In genomic region chr7:143882611-143883078, GRCh38 we compare ENCODE assay signal across 10 cellular contexts. TPM values are rescaled to one million over a fixed set of nuclear protein-coding genes. Genes with fewer than 3 reads are reported as not detected.
DNase-seq lines count a peak whose midpoint lies in the region; ATAC-seq, FAIRE-seq and TF ChIP-seq lines count a peak whose summit lies in the region.
"Had no signal": no experiment of that assay in that cellular context is flagged by ENCODE, and none has a peak within 500 bp of the region (broad histone marks: within the 10 kb centered on the region; RNA-seq: fewer than 3 reads in every experiment).

No MANE protein-coding gene starts in this region.

- H4K20me1 ChIP-seq in HepG2 (ENCODE audit: insufficient read depth, low read length), result peaks cover 24% of the 10 kb centered on the region; the same call in 1 of the 2 replicates

- H3K9me3 ChIP-seq in HepG2 (ENCODE audit: low read length), result no peaks in the 10 kb centered on the region
- no peaks in the 10 kb centered on the region for H3K9me3 ChIP-seq in stomach smooth muscle (ENCODE audit: control insufficient read depth in 2 of 2, low read length in 2 of 2)

- ATAC-seq in HepG2 (peak; percentile 86), GM21515 (IDR thresholded peaks at IDR 0.05; ENCODE audit: unreplicated experiment) (no peak)

- TF ChIP-seq CTCF in HepG2 (CRISPR knock-in tag; IDR thresholded peaks at IDR 0.05), result peak; percentile 26; the same call in 1 of the 2 replicates
- TF ChIP-seq CTCF in RWPE1 (conservative IDR thresholded peaks at IDR 0.05; ENCODE audit: low read depth), result no peak

- H3K4me2 ChIP-seq in HepG2 (ENCODE audit: low read depth, low read length), result peak overlapping the region; percentile 78

- H3K27ac ChIP-seq in HepG2 (ENCODE audit: extremely low read length, insufficient read depth, low read length) (peak overlapping the region; percentile 96), stomach smooth muscle (ENCODE audit: low read length) (peak overlapping the region; percentile 75), RWPE1 (no peak overlapping the region)

- peaks cover 28% of the 10 kb centered on the region for H3K4me1 ChIP-seq in HepG2 (ENCODE audit: insufficient read depth, low read length)
- H3K4me1 ChIP-seq in stomach smooth muscle (ENCODE audit: control insufficient read depth, insufficient read depth, low read length), result peaks cover 20% of the 10 kb centered on the region

- POLR2A ChIA-PET in HepG2 (lab: Yijun Ruan, JAX) (interaction anchor here (0.7 to 6.1 kb wide), 9 partner anchors 10 to 498 kb away, joined by 3 to 174 read pairs (median 4); partner anchors contain the start of gene TCAF1), RWPE1 (lab: Yijun Ruan, JAX; ENCODE audit: low non-redundant PET) (no interaction called here)

- peak overlapping the region; percentile 84 for H3K9ac ChIP-seq in HepG2 (ENCODE audit: insufficient read depth, low read depth, low read length)
- peak overlapping the region; percentile 51 to 89 for H3K9ac ChIP-seq in stomach smooth muscle (ENCODE audit: low read length in 2 of 2)

- DNase-seq in NCI-H345 treated with DMSO at 0.1 percent for 48 hours (lab: John Stamatoyannopoulos, UW; ENCODE audit: unreplicated experiment) (peak; percentile 90), ecto neural progenitor cell (ENCODE audit: low spot score) (peak; percentile 86), HepG2 (ENCODE audit: low spot score) (peak; percentile 79), NCI-H1048 (lab: John Stamatoyannopoulos, UW) (no peak), RWPE1 (ENCODE audit: low spot score) (no peak)

- peaks cover 54% of the 10 kb centered on the region for H3K79me2 ChIP-seq in HepG2 (ENCODE audit: insufficient read depth, low read length)

- intact Hi-C loops in HepG2 (cut with micrococcal nuclease; ENCODE audit: unreplicated experiment), result loop anchor here (1.0 kb wide), 1 partner anchor 10 kb away; no protein-coding TSS in a partner anchor

- no peak for TF ChIP-seq EP300 in HepG2 (IDR thresholded peaks at IDR 0.05; ENCODE audit: low read depth in 2 of 2, low read length in 2 of 2)
- TF ChIP-seq EP300 in HepG2 (CRISPR knock-in tag; IDR thresholded peaks at IDR 0.05; ENCODE audit: borderline replicate concordance), result no peak

- WGBS in HepG2 (ENCODE audit: low lambda C conversion rate), result 1% methylated on average over 13 of the region's 26 CpGs

- H2AFZ ChIP-seq in HepG2 (ENCODE audit: low read length), result no peak overlapping the region

- FAIRE-seq in HepG2 (lab: Jason Lieb, UNC), result no peak

- BruUV-seq in HepG2 (replicated peaks; lab: Mats Ljungman, UMichigan), result no TSS peak

- peak; percentile 28; the same call in 1 of the 2 replicates for TF ChIP-seq RAD21 in HepG2 (CRISPR knock-in tag; IDR thresholded peaks at IDR 0.05)

- in situ Hi-C loops in HepG2 (cut with HindIII; ENCODE audit: extremely low pct_ligation_motif_present, low pct_unique_long_range_greater_than_20kb), result loop anchor here (25.0 kb wide), 1 partner anchor 505 kb away; no protein-coding TSS in a partner anchor

- H3K36me3 ChIP-seq in HepG2 (replicated peaks in 1 of 2; ENCODE audit: control insufficient read depth in 1 of 2, insufficient read depth in 2 of 2, low read length in 2 of 2) (peaks cover 1 to 3% of the 10 kb centered on the region in 2 experiments; a peak in 1 of 5 replicates), stomach smooth muscle (ENCODE audit: control insufficient read depth in 2 of 2, insufficient read depth in 2 of 2, low read length in 2 of 2) (no peaks in the 10 kb centered on the region)

- peak in 1 of 2 experiments; percentile 61; a peak in 3 of 4 replicates for TF ChIP-seq POLR2A in HepG2 (IDR thresholded peaks at IDR 0.05; ENCODE audit: insufficient read depth in 1 of 2, low read depth in 2 of 2, low read length in 2 of 2)

- H3K4me3 ChIP-seq in GM08714 (ENCODE audit: low read length) (peak overlapping the region; percentile 56), HepG2 (replicated peaks in 1 of 3; ENCODE audit: insufficient read depth in 1 of 3, low read depth in 2 of 3, low read length in 3 of 3) (peak overlapping the region; percentile 66 to 84 (median 82)), stomach smooth muscle (ENCODE audit: low read length in 2 of 2) (peak overlapping the region; percentile 86 to 94)

- H3K27me3 ChIP-seq in HepG2 (ENCODE audit: control insufficient read depth in 1 of 2, insufficient read depth in 2 of 2, low read length in 2 of 2), result no peaks in the 10 kb centered on the region; a peak in 1 of 5 replicates
- H3K27me3 ChIP-seq in stomach smooth muscle (ENCODE audit: control insufficient read depth in 1 of 2, insufficient read depth in 2 of 2, low read length in 2 of 2), result no peaks in the 10 kb centered on the region

- CTCF ChIA-PET in HepG2 (lab: Yijun Ruan, JAX; ENCODE audit: low intra/inter-chr PET ratio, low total read pairs) (no interaction called here), RWPE1 (lab: Yijun Ruan, JAX) (interaction anchor here (0.6 kb wide), 1 partner anchor 59 kb away, joined by 4 read pairs; no protein-coding TSS in a partner anchor)

TF ChIP-seq in HepG2, 621 proteins besides CTCF, POLR2A, EP300 and RAD21 (continues in another document):
- no peak for TF ChIP-seq MED1 (CRISPR knock-in tag; IDR thresholded peaks at IDR 0.05)
- TF ChIP-seq PATZ1 (CRISPR knock-in tag; IDR thresholded peaks at IDR 0.05), result peak; percentile 69
- TF ChIP-seq THAP7 (CRISPR knock-in tag; IDR thresholded peaks at IDR 0.05), result no peak

RNA-seq across cellular contexts. Expression of gene TCAF1, which starts 19.3 kb away (rescaled TPM):
- total RNA-seq in HepG2 (2016; rRNA removed; fragmentation: Illumina TruSeq; extraction: Trizol), result 101 and 124 TPM in 2 replicates
- 3.7 and 4.9 TPM in 2 replicates for total RNA-seq in HepG2 (2016; cell fraction: cytosol; rRNA removed; fragmentation: Illumina TruSeq; extraction: Trizol; ENCODE audit: low read depth)
- 101 and 104 TPM in 2 replicates for total RNA-seq in HepG2 (2016; cell fraction: insoluble cytoplasmic fraction; rRNA removed; fragmentation: Illumina TruSeq; extraction: Trizol)
- 19.6 and 22.3 TPM in 2 replicates for total RNA-seq in HepG2 (2016; cell fraction: membrane; rRNA removed; fragmentation: Illumina TruSeq; extraction: Trizol)
- total RNA-seq in HepG2 (2016; cell fraction: nucleus; rRNA removed; fragmentation: Illumina TruSeq; extraction: Trizol), result 68.3 and 72.5 TPM in 2 replicates
- polyA plus RNA-seq in HepG2 (2011; rRNA removed), result 36.2 and 40.0 TPM in 2 replicates
- polyA plus RNA-seq in HepG2 (2011; cell fraction: cytosol; rRNA removed), result 25.8 and 27.9 TPM in 2 replicates
- 28.0 and 33.8 TPM in 2 replicates for polyA plus RNA-seq in HepG2 (2011; cell fraction: nucleus; rRNA removed)
- 62.6 and 65.1 TPM in 2 replicates for polyA plus RNA-seq in HepG2 (2012)
- 1.7 and 2.1 TPM in 2 replicates for polyA plus RNA-seq in HepG2 (2016; cell fraction: cytosol; fragmentation: Illumina TruSeq; extraction: Trizol; ENCODE audit: low read depth)
- 67.8 and 76.7 TPM in 2 replicates for polyA plus RNA-seq in HepG2 (2016; cell fraction: insoluble cytoplasmic fraction; fragmentation: Illumina TruSeq; extraction: Trizol; ENCODE audit: low read depth)
- 4.5 and 5.8 TPM in 2 replicates for polyA plus RNA-seq in HepG2 (2016; cell fraction: membrane; fragmentation: Illumina TruSeq; extraction: Trizol; ENCODE audit: low read depth)
- 55.2 and 55.9 TPM in 2 replicates for polyA plus RNA-seq in HepG2 (2016; cell fraction: nucleus; fragmentation: Illumina TruSeq; extraction: Trizol; ENCODE audit: insufficient read depth, low read depth)
- polyA minus RNA-seq in HepG2 (2011; rRNA and poly(A)+ RNA removed; ENCODE audit: low replicate concordance), result 43.9 and 200 TPM in 2 replicates
- polyA minus RNA-seq in HepG2 (2011; cell fraction: cytosol; rRNA and poly(A)+ RNA removed), result 52.7 and 61.0 TPM in 2 replicates
- polyA minus RNA-seq in HepG2 (2011; cell fraction: nucleus; rRNA and poly(A)+ RNA removed), result 51.2 and 68.0 TPM in 2 replicates

RNA-seq across cellular contexts. Expression of gene OR2F2, which starts 52.4 kb away (rescaled TPM):
- total RNA-seq in HepG2 (2016; rRNA removed; fragmentation: Illumina TruSeq; extraction: Trizol), result 0.13 TPM in 1 of 2 replicates, not detected in the other
- total RNA-seq in HepG2 (2016; cell fraction: cytosol; rRNA removed; fragmentation: Illumina TruSeq; extraction: Trizol; ENCODE audit: low read depth), result not detected in 2 replicates
- total RNA-seq in HepG2 (2016; cell fraction: insoluble cytoplasmic fraction; rRNA removed; fragmentation: Illumina TruSeq; extraction: Trizol), result 0.13 TPM in 1 of 2 replicates, not detected in the other
- total RNA-seq in HepG2 (2016; cell fraction: membrane; rRNA removed; fragmentation: Illumina TruSeq; extraction: Trizol), result not detected in 2 replicates
- 0.34 and 0.37 TPM in 2 replicates for total RNA-seq in HepG2 (2016; cell fraction: nucleus; rRNA removed; fragmentation: Illumina TruSeq; extraction: Trizol)
- polyA plus RNA-seq in HepG2 (2011; rRNA removed), result not detected in 2 replicates
- not detected in 2 replicates for polyA plus RNA-seq in HepG2 (2011; cell fraction: cytosol; rRNA removed)
- polyA plus RNA-seq in HepG2 (2011; cell fraction: nucleus; rRNA removed), result 0.36 and 0.59 TPM in 2 replicates
- not detected in 2 replicates for polyA plus RNA-seq in HepG2 (2012)
- not detected in 2 replicates for polyA plus RNA-seq in HepG2 (2016; cell fraction: cytosol; fragmentation: Illumina TruSeq; extraction: Trizol; ENCODE audit: low read depth)
- polyA plus RNA-seq in HepG2 (2016; cell fraction: insoluble cytoplasmic fraction; fragmentation: Illumina TruSeq; extraction: Trizol; ENCODE audit: low read depth), result not detected in 2 replicates
- polyA plus RNA-seq in HepG2 (2016; cell fraction: membrane; fragmentation: Illumina TruSeq; extraction: Trizol; ENCODE audit: low read depth), result not detected in 2 replicates
- not detected in 2 replicates for polyA plus RNA-seq in HepG2 (2016; cell fraction: nucleus; fragmentation: Illumina TruSeq; extraction: Trizol; ENCODE audit: insufficient read depth, low read depth)
- polyA minus RNA-seq in HepG2 (2011; rRNA and poly(A)+ RNA removed; ENCODE audit: low replicate concordance), result 4.9 TPM in 1 of 2 replicates, not detected in the other
- polyA minus RNA-seq in HepG2 (2011; cell fraction: cytosol; rRNA and poly(A)+ RNA removed), result not detected in 2 replicates
- polyA minus RNA-seq in HepG2 (2011; cell fraction: nucleus; rRNA and poly(A)+ RNA removed), result 2.2 TPM in 2 replicates
- total RNA-seq: HT1080, pulmonary artery endothelial cell had no signal

Comparison
In these comparisons a context has a peak if more than half of its experiments do, and no peak if none do; other contexts are left out.
1. DNase-seq: peak in NCI-H345 treated with DMSO at 0.1 percent for 48 hours (single experiment), ecto neural progenitor cell (single experiment) and HepG2 (single experiment); none in NCI-H1048 (single experiment) and RWPE1 (single experiment).
2. Peak in every context shown above with its lines, with median percentiles within 50 percentile points of each other: H3K4me3 ChIP-seq.